In the genomic region with DNA sequence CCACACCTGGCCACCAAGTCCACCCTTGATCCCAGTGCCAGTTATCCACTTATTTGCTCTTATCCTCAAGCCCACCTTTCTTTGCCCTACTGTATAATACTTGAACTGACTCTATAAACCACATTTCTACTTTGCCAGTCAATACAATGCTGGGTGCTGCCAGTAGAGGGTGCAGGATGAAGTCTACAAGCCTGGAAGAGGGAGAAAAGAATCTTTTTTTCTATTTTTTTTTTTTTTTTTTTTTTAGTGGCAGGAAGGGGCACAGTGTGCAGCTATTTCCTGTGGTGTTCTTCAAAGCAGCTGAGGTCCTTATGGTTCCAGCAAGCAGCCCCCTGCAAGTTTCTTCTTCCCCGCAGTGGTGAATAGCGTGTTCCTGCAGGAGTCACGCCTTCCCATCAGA, we compare ENCODE assay signal across 9 cellular contexts. TPM values are rescaled to one million over a fixed set of nuclear protein-coding genes. Genes with fewer than 3 reads are reported as not detected.
DNase-seq lines count a peak whose midpoint lies in the region; ATAC-seq and TF ChIP-seq lines count a peak whose summit lies in the region.
"Had no signal": no experiment of that assay in that cellular context is flagged by ENCODE, and none has a peak within 500 bp of the region (broad histone marks: within the 10 kb centered on the region; RNA-seq: fewer than 3 reads in every experiment).

No MANE protein-coding gene starts in this region.

- no peak overlapping the region for H3K9ac ChIP-seq in OCI-LY1 (ENCODE audit: low read length)

- no peaks in the 10 kb centered on the region for H4K20me1 ChIP-seq in OCI-LY1 (ENCODE audit: insufficient read depth, low read length)

- TF ChIP-seq CTCF in AG04449 (IDR thresholded peaks at IDR 0.05; ENCODE audit: insufficient read depth, low read length, missing control alignments) (peak; percentile 9), GM12872 (IDR thresholded peaks at IDR 0.05; ENCODE audit: insufficient read depth, low read depth, low read length) (peak; percentile 57), OCI-LY1 (IDR thresholded peaks at IDR 0.05; ENCODE audit: low read length) (peak; percentile 50), epithelial cell of proximal tubule (conservative IDR thresholded peaks at IDR 0.05; ENCODE audit: low read depth, low read length) (peak; percentile 52)

- H2AFZ ChIP-seq in OCI-LY1 (ENCODE audit: low read length): no peak overlapping the region

- no peaks in the 10 kb centered on the region for H3K4me1 ChIP-seq in OCI-LY1 (ENCODE audit: insufficient read depth, low read length, severe bottlenecking)

- no peaks in the 10 kb centered on the region for H3K9me2 ChIP-seq in OCI-LY1 (ENCODE audit: low read depth, low read length)

- no peaks in the 10 kb centered on the region for H3K9me3 ChIP-seq in OCI-LY1 (ENCODE audit: low read length)

- DNase-seq in AG04449 (ENCODE audit: low read depth, low spot score): no peak
- no peak for DNase-seq in epithelial cell of proximal tubule (ENCODE audit: low read depth)
- no peak for DNase-seq in DMS79 (lab: John Stamatoyannopoulos, UW)
- no peak for DNase-seq in OCI-M2 (lab: John Stamatoyannopoulos, UW; ENCODE audit: unreplicated experiment)
- no peak for DNase-seq in NCI-H1105 (lab: John Stamatoyannopoulos, UW)
- DNase-seq: effector CD4-positive, alpha-beta T cell had no signal

- no peaks in the 10 kb centered on the region; the same call in 1 of the 2 replicates for H3K36me3 ChIP-seq in OCI-LY1 (ENCODE audit: insufficient read depth, low read length)

- CTCF ChIA-PET in AG04449 (lab: Yijun Ruan, JAX): interaction anchor here (5.9 to 10.4 kb wide), 2 partner anchors 119 to 255 kb away, joined by 88 to 162 read pairs; a partner anchor contains a TSS

- no peaks in the 10 kb centered on the region for H3K79me2 ChIP-seq in OCI-LY1 (ENCODE audit: insufficient read depth, low read length)

- H3F3A ChIP-seq in OCI-LY1 (ENCODE audit: insufficient read depth, low read length): no peaks in the 10 kb centered on the region

- H3K4me3 ChIP-seq in AG04449 (ENCODE audit: low read depth, low read length) (no peak overlapping the region), OCI-LY1 (ENCODE audit: low read depth, low read length, poor library complexity, severe bottlenecking) (no peak overlapping the region), epithelial cell of proximal tubule (ENCODE audit: low read depth, low read length) (no peak overlapping the region)

- ATAC-seq in HG02623 (IDR thresholded peaks at IDR 0.05; ENCODE audit: unreplicated experiment): no peak

- H3K27ac ChIP-seq in OCI-LY1 (ENCODE audit: low read depth, low read length, poor library complexity, severe bottlenecking): no peak overlapping the region

- H3K4me2 ChIP-seq in OCI-LY1 (ENCODE audit: low read length): no peak overlapping the region

- POLR2A ChIA-PET in AG04449 (lab: Yijun Ruan, JAX): no interaction called here

- no peaks in the 10 kb centered on the region for H3K27me3 ChIP-seq in OCI-LY1 (ENCODE audit: insufficient read depth, low read length)

RNA-seq across cellular contexts. Expression of a gene that starts 22.2 kb away (rescaled TPM):
- total RNA-seq in epithelial cell of proximal tubule: not detected in 2 replicates
